8 cellular contexts compared by ENCODE assay signal in the genomic region with DNA sequence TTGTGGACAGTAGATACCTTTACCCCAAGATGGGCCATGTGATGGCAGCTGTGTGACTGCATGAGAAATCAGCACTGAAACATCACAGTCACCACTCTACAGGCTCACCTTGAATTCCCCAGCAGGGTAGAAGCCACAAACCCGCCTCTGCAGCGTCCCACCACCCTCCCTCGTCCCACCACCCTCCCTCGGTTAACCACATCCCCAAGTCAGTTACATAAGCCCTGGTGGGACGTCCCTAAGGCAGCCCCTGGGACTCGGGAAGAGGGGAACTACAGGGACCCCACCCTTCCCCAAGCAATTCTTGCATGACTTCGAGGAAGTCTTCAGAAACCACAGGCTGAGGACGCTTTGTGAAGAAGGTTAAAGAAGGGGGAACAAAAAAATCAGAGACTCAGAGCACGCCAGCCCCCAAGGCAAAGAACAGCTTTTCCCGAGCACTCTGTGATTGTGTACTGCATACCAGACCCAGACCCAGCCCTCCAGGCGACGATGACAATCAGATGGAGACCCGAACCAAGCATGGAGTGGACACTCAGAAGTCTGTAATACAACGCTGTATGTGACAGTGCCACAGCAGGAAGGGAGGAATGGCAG.
DNase-seq lines count a peak whose midpoint lies in the region; ATAC-seq lines count a peak whose summit lies in the region.

No MANE protein-coding gene starts in this region.

- peak; percentile 70 for DNase-seq in activated CD4-positive, alpha-beta T cell treated with anti-CD3 and anti-CD28 coated beads for 1 hour
- DNase-seq in effector CD8-positive, alpha-beta T cell (lab: John Stamatoyannopoulos, UW): peak; percentile 68
- DNase-seq in stimulated activated CD4-positive, alpha-beta T cell treated with anti-CD3 and anti-CD28 coated beads, Interleukin-1b, Interleukin-23, amount 100 ng/mL, for 48 hours: peak; percentile 66
- DNase-seq in hippocampal formation (lab: John Stamatoyannopoulos, UW): no peak
- DNase-seq in AG20443 (ENCODE audit: low spot score): no peak
- no peak for DNase-seq in NCI-H2107 treated with DMSO at 0.1 percent for 48 hours (lab: John Stamatoyannopoulos, UW; ENCODE audit: unreplicated experiment)

- peak; percentile 67 for ATAC-seq in GM18909 (IDR thresholded peaks at IDR 0.05; ENCODE audit: poor library complexity, unreplicated experiment)
- ATAC-seq in HG03196 (IDR thresholded peaks at IDR 0.05; ENCODE audit: unreplicated experiment): peak; percentile 59

Comparison
In these comparisons a context has a peak if more than half of its experiments do, and no peak if none do; other contexts are left out.
1. DNase-seq: peak in activated CD4-positive, alpha-beta T cell treated with anti-CD3 and anti-CD28 coated beads for 1 hour (single experiment), effector CD8-positive, alpha-beta T cell (single experiment) and stimulated activated CD4-positive, alpha-beta T cell treated with anti-CD3 and anti-CD28 coated beads, Interleukin-1b, Interleukin-23, amount 100 ng/mL, for 48 hours (single experiment); none in hippocampal formation (0 of 2), AG20443 (single experiment) and NCI-H2107 treated with DMSO at 0.1 percent for 48 hours (single experiment).